In the genomic region with DNA sequence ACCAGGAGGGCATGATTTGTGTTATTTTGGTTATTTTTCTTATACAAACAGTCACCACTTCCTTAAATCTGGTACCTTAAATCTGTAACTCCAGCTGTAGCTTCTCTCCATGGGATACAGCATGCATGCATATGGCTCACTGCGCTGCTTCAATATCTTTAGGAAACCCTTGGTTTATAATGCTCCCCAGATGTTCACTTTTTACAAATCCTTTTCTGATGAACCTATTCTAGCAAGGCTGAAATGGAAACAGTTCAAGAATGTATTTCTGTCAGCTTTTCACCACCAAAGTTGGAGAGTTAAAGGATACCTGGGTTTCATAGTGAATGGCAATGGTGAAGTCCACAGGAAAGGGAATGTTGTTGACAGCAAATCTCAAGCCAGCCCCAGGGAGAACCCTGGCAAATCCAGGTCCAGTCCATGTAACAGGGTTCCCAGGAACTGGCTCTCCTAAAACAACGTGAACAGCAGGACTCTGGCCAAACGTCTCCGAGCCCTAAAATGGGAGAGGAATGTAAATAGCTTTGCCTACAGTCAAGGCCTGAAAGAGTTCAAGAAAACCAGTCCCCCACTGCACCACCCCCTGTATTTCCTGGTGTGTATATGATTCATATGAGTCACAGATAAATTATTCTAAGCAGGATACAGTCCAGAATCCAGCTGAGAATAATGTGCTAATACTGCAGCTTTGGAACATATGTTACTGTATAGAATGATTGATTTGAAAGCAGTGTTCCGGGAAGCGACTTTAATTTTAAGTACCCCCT, we compare ENCODE assay signal across 14 cellular contexts. TPM values are rescaled to one million over a fixed set of nuclear protein-coding genes. Genes with fewer than 3 reads are reported as not detected.
A peak's percentile ranks its signal among the peaks of the same experiment; 100 is the strongest.
DNase-seq lines count a peak whose midpoint lies in the region; ATAC-seq, FAIRE-seq and TF ChIP-seq lines count a peak whose summit lies in the region.
"Had no signal": no experiment of that assay in that cellular context is flagged by ENCODE, and none has a peak within 500 bp of the region (broad histone marks: within the 10 kb centered on the region; RNA-seq: fewer than 3 reads in every experiment).

No MANE protein-coding gene starts in this region.

- H3K36me3 ChIP-seq in bronchial epithelial cell (ENCODE audit: control insufficient read depth, insufficient read depth, low read length), result no peaks in the 10 kb centered on the region
- H3K36me3 ChIP-seq: neutrophil, Peyer's patch had no signal

- no peak for ATAC-seq in GM18870 (IDR thresholded peaks at IDR 0.05; ENCODE audit: unreplicated experiment)
- ATAC-seq in HG03159 (IDR thresholded peaks at IDR 0.05; ENCODE audit: unreplicated experiment), result no peak
- ATAC-seq in HG02938 (IDR thresholded peaks at IDR 0.05; ENCODE audit: unreplicated experiment), result no peak
- ATAC-seq: CD8-positive, alpha-beta T cell had no signal

- DNase-seq in AG08395 (ENCODE audit: low spot score) (peak; percentile 88), LHCN-M2 (ENCODE audit: low read depth) (peak; percentile 66), bronchial epithelial cell (ENCODE audit: low read depth) (peak; percentile 79), left kidney (ENCODE audit: low read depth, low spot score) (peak; percentile 44)
- no peak for DNase-seq in activated CD4-positive, alpha-beta T cell treated with anti-CD3 and anti-CD28 coated beads, Interleukin-2, amount 50 U/mL, for 48 hours
- DNase-seq: activated CD4-positive, alpha-beta T cell treated with anti-CD3 and anti-CD28 coated beads, Interleukin-2, amount 10 ng/mL, durations not matched to agents 24 days and 14 days; CD8-positive, alpha-beta T cell; NCI-H1417 had no signal

- FAIRE-seq in bronchial epithelial cell (lab: Jason Lieb, UNC), result no peak
- FAIRE-seq: GM18507 had no signal

- H3K4me3 ChIP-seq in bronchial epithelial cell (ENCODE audit: low read depth, low read length), result no peak overlapping the region
- H3K4me3 ChIP-seq: Peyer's patch had no signal

- no peak for TF ChIP-seq CTCF in bronchial epithelial cell (IDR thresholded peaks at IDR 0.05; ENCODE audit: insufficient read depth, low read length, severe bottlenecking)

- H3K27me3 ChIP-seq in bronchial epithelial cell (ENCODE audit: control insufficient read depth, insufficient read depth, low read length), result no peaks in the 10 kb centered on the region
- H3K27me3 ChIP-seq: neutrophil, Peyer's patch had no signal

RNA-seq across cellular contexts. Expression of a gene that starts 50.7 kb away (rescaled TPM):
- not detected in 2 replicates for total RNA-seq in LHCN-M2 (2014; rRNA removed)
- 0.04 TPM for polyA plus RNA-seq in LHCN-M2 (2012)
- under 0.01 and 0.13 TPM in 2 replicates for total RNA-seq in bronchial epithelial cell
- total RNA-seq: activated CD4-positive, alpha-beta T cell treated with anti-CD3 and anti-CD28 coated beads, Interleukin-2, amount 10 ng/mL, durations not matched to agents 24 days and 14 days had no signal

Comparison
In these comparisons a context has a peak if more than half of its experiments do, and no peak if none do; other contexts are left out.
1. DNase-seq: peak in AG08395 (single experiment), LHCN-M2 (single experiment), bronchial epithelial cell (single experiment) and left kidney (single experiment); none in activated CD4-positive, alpha-beta T cell treated with anti-CD3 and anti-CD28 coated beads, Interleukin-2, amount 50 U/mL, for 48 hours (0 of 2).